8 cellular contexts compared by ENCODE assay signal in the genomic region with DNA sequence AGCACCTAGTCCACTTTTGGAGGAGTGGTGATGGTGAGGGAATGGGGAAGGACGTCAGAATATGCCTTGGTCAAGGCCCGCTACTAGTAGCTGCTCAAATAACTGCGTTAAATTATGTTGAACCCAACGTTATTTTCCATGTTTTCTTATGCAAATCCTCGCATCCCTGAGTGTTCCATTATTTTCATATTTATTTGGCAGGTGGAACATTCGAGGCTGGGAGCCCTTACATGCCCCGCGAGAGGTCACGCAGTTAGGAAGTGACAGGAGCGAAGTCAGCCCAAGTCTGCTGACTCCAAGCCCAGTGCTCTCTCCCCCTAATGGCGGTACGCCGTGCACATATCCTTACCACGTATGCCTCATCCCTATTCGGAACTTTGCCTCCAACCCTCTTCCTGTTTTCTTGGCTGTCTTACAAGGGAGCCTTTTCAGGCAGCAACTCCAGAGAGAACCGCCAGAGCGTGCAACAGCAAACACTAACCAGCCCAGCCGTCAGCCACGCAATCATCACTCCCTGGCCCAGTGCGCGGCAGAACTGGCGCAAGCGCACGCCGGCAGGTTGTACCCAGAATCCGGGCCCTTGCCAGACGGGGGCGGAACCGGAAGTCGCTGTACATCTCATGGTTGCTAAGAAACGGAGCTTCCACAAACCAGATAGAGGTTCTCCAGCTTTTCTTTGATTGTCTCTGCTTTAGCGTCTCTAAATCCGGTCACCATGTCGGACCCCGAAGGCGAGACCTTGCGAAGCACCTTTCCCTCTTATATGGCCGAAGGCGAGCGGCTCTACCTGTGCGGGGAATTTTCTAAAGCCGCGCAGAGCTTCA.
DNase-seq lines count a peak whose midpoint lies in the region; ATAC-seq, FAIRE-seq and TF ChIP-seq lines count a peak whose summit lies in the region.

Gene ODAD4, plus strand, starts transcription at position 609 of the 824 bp plus-strand sequence. Its CDS starts 107 bp downstream, at position 716.

- peak within 1 kb of the TSS; percentile 81 for H3K4me2 ChIP-seq in BLaER1

- peak; percentile 84 for FAIRE-seq in GM19239 (lab: Jason Lieb, UNC)

- no peaks in the 10 kb centered on the region for H3K36me3 ChIP-seq in BLaER1

- ATAC-seq in HG03457 (IDR thresholded peaks at IDR 0.05; ENCODE audit: unreplicated experiment): peak; percentile 83

- peaks cover 75% of the 10 kb centered on the region for H3K4me1 ChIP-seq in BLaER1

- TF ChIP-seq CTCF in coronary artery (IDR thresholded peaks at IDR 0.05): peak; percentile 28

- no peaks in the 10 kb centered on the region for H3K9me3 ChIP-seq in BLaER1

- H3K27ac ChIP-seq in BLaER1 (peak within 1 kb of the TSS; percentile 54), coronary artery (peak within 1 kb of the TSS; percentile 67 to 84)

- H3K4me3 ChIP-seq in BLaER1 (peak within 1 kb of the TSS; percentile 63), coronary artery (peak within 1 kb of the TSS; percentile 69)

- peak within 1 kb of the TSS; percentile 46; the same call in 1 of the 2 replicates for H3K9ac ChIP-seq in BLaER1

- H3K27me3 ChIP-seq in BLaER1: no peaks in the 10 kb centered on the region

- peak; percentile 83 for DNase-seq in GM19239 (ENCODE audit: insufficient read length, low spot score)
- peak; percentile 83 for DNase-seq in NCI-H524 treated with DMSO at 0.1 percent for 48 hours (lab: John Stamatoyannopoulos, UW)
- DNase-seq in activated CD4-positive, alpha-beta T cell treated with anti-CD3 and anti-CD28 coated beads for 48 hours: peak; percentile 98
- peak; percentile 98 for DNase-seq in coronary artery (ENCODE audit: low spot score)
- DNase-seq in left kidney (ENCODE audit: low read depth, low spot score): peak; percentile 98
- DNase-seq in stimulated activated CD4-positive, alpha-beta T cell treated with anti-CD3 and anti-CD28 coated beads, Interleukin-1b, Interleukin-23, amount 100 ng/mL, for 48 hours: peak; percentile 96

- H4K20me1 ChIP-seq in BLaER1: no peaks in the 10 kb centered on the region

Comparison
In these comparisons a context has a peak if more than half of its experiments do, and no peak if none do; other contexts are left out.
1. Peak in every context shown above with its lines: DNase-seq, ATAC-seq, H3K4me3 ChIP-seq and H3K27ac ChIP-seq.